Comparison of ENCODE assay signal across 8 cellular contexts in genomic region chr1:16677552-16678423, GRCh38. TPM values are rescaled to one million over a fixed set of nuclear protein-coding genes. Genes with fewer than 3 reads are reported as not detected.
DNase-seq lines count a peak whose midpoint lies in the region; ATAC-seq and TF ChIP-seq lines count a peak whose summit lies in the region.

No MANE protein-coding gene starts in this region.

- WGBS in esophagus squamous epithelium, 2 donors = 44 to 57% methylated on average over 14 to 21 of the region's 33 CpGs

- H3K9me3 Mint-ChIP-seq in natural killer cell = no peaks in the 10 kb centered on the region

- no peaks in the 10 kb centered on the region for H3K9me3 ChIP-seq in esophagus squamous epithelium

- peaks cover 15 to 25% of the 10 kb centered on the region in 2 donors for H3K27me3 Mint-ChIP-seq in natural killer cell (ENCODE audit: low read depth in 2 of 2)

- peaks cover 18 to 23% of the 10 kb centered on the region in 2 donors for H3K4me1 Mint-ChIP-seq in natural killer cell

- H3K4me3 Mint-ChIP-seq in natural killer cell = peak overlapping the region; percentile 76

- peak; percentile 55 for DNase-seq in DMS114 treated with DMSO at 0.1 percent for 48 hours (lab: John Stamatoyannopoulos, UW; ENCODE audit: unreplicated experiment)
- DNase-seq in HFF-Myc (ENCODE audit: extremely low read depth, low read depth) = peak; percentile 48
- peak; percentile 7 for DNase-seq in SK-N-DZ (ENCODE audit: low spot score)
- DNase-seq in coronary artery (ENCODE audit: low spot score) = peak; percentile 68
- DNase-seq in natural killer cell = no peak
- no peak for DNase-seq in esophagus squamous epithelium (lab: John Stamatoyannopoulos, UW)
- DNase-seq in cerebellum (ENCODE audit: low spot score) = no peak

- peak overlapping the region; percentile 73 to 89 for H3K27ac Mint-ChIP-seq in natural killer cell

- no peak for TF ChIP-seq POLR2A in esophagus squamous epithelium (IDR thresholded peaks at IDR 0.05)

- no peak overlapping the region for H3K4me3 ChIP-seq in HFF-Myc (replicated peaks; ENCODE audit: low read depth, low read length)
- H3K4me3 ChIP-seq in coronary artery = no peak overlapping the region
- H3K4me3 ChIP-seq in esophagus squamous epithelium = no peak overlapping the region

- intact Hi-C loops in natural killer cell (cut with micrococcal nuclease) (no loop called here), esophagus squamous epithelium (cut with DNase I) (no loop called here)

- no peak for TF ChIP-seq CTCF in HFF-Myc (IDR thresholded peaks at IDR 0.05; ENCODE audit: low read depth, low read length, missing control alignments)
- TF ChIP-seq CTCF in coronary artery (IDR thresholded peaks at IDR 0.05) = no peak
- TF ChIP-seq CTCF in natural killer cell (IDR thresholded peaks at IDR 0.05) = no peak
- no peak for TF ChIP-seq CTCF in esophagus squamous epithelium (IDR thresholded peaks at IDR 0.05)

- H3K36me3 Mint-ChIP-seq in natural killer cell = no peaks in the 10 kb centered on the region

- peaks cover 0 to 34% (median 0%) of the 10 kb centered on the region in 4 donors for H3K27me3 ChIP-seq in esophagus squamous epithelium

- no peaks in the 10 kb centered on the region for H3K4me1 ChIP-seq in esophagus squamous epithelium

- H3K36me3 ChIP-seq in esophagus squamous epithelium = no peaks in the 10 kb centered on the region

- peak; percentile 64 to 84 (median 66) for ATAC-seq in natural killer cell
- ATAC-seq in HG02588 (IDR thresholded peaks at IDR 0.05; ENCODE audit: unreplicated experiment) = no peak

- H3K27ac ChIP-seq in coronary artery (no peak overlapping the region), esophagus squamous epithelium (no peak overlapping the region)

RNA-seq across cellular contexts. Expression of gene RNU1-3, which starts 11.0 kb away (rescaled TPM):
- polyA plus RNA-seq in SK-N-DZ (2014; cell fraction: cytosol; rRNA removed) = not detected in 2 replicates
- not detected in 2 replicates for polyA plus RNA-seq in SK-N-DZ (2014; cell fraction: nucleus; rRNA removed)
- 1,000 to 10,000 TPM; 2,937 to 3,261 (median 3,038) TPM for total RNA-seq in natural killer cell
- total RNA-seq in esophagus squamous epithelium = under 1 TPM; under 0.01 TPM
- total RNA-seq in cerebellum = 40,842 TPM

Comparison
In these comparisons a context has a peak if more than half of its experiments do, and no peak if none do; other contexts are left out.
1. DNase-seq: peak in DMS114 treated with DMSO at 0.1 percent for 48 hours (single experiment), HFF-Myc (single experiment), SK-N-DZ (single experiment) and coronary artery (single experiment); none in natural killer cell (single experiment), esophagus squamous epithelium (single experiment) and cerebellum (single experiment).
2. RNA of gene RNU1-3, which starts 11.0 kb away (total RNA-seq): 40,842 TPM in cerebellum (single experiment) and 2,937 to 3,261 TPM in natural killer cell; under 0.01 TPM in esophagus squamous epithelium; every median in the first group is over 1,000 times any median in the second.